In genomic region chr3:152338159-152338720, GRCh38 we compare ENCODE assay signal across 21 cellular contexts.
A peak's percentile ranks its signal among the peaks of the same experiment; 100 is the strongest.
DNase-seq lines count a peak whose midpoint lies in the region; ATAC-seq and TF ChIP-seq lines count a peak whose summit lies in the region.
"Had no signal": no experiment of that assay in that cellular context is flagged by ENCODE, and none has a peak within 500 bp of the region (broad histone marks: within the 10 kb centered on the region; RNA-seq: fewer than 3 reads in every experiment).

No MANE protein-coding gene starts in this region.

- no peak overlapping the region for H3K4me2 ChIP-seq in mesenchymal stem cell (ENCODE audit: low read length, poor library complexity, severe bottlenecking)

- H3K4me3 Mint-ChIP-seq in activated naive CD4-positive, alpha-beta T cell treated with anti-CD3 and anti-CD28 coated beads, Interleukin-2, amount 50 U/mL, for 24 hours, result no peak overlapping the region
- no peak overlapping the region for H3K4me3 Mint-ChIP-seq in activated T-helper 1 cell treated with anti-CD3 and anti-CD28 coated beads, Interleukin-12 subunit alpha, Interleukin-12 subunit beta, Interleukin-2, Interleukin-4 antibody, amounts not matched to agents 30 ng/mL and 10 ng/mL and 1 ng/mL, durations not matched to agents 14 hours and 24 hours and 36 hours
- H3K4me3 Mint-ChIP-seq: memory B cell, nephron progenitor cell had no signal

- H3K79me1 ChIP-seq in mesenchymal stem cell (replicated peaks; ENCODE audit: low read length, poor library complexity, severe bottlenecking), result peaks cover 15% of the 10 kb centered on the region

- H3K4me3 ChIP-seq in mesenchymal stem cell (ENCODE audit: insufficient read depth in 1 of 2, low read depth in 1 of 2, low read length in 2 of 2) (no peak overlapping the region), thoracic aorta (no peak overlapping the region), uterus (no peak overlapping the region)
- H3K4me3 ChIP-seq: esophagus squamous epithelium, Peyer's patch, SJSA1, stomach had no signal

- ATAC-seq in thoracic aorta (ENCODE audit: insufficient number of reproducible peaks, low FRiP score, low read depth) (no peak), GM19452 (IDR thresholded peaks at IDR 0.05; ENCODE audit: unreplicated experiment) (no peak)

- H3K36me3 ChIP-seq in mesenchymal stem cell (ENCODE audit: control insufficient read depth in 1 of 2, insufficient read depth in 2 of 2, low read depth in 1 of 2, low read length in 2 of 2) (peaks cover 6 to 52% of the 10 kb centered on the region in 2 experiments), thoracic aorta (no peaks in the 10 kb centered on the region), uterus (no peaks in the 10 kb centered on the region)

- intact Hi-C loops in activated T-helper 1 cell treated with anti-CD3 and anti-CD28 coated beads, Interleukin-12 subunit alpha, Interleukin-12 subunit beta, Interleukin-2, Interleukin-4 antibody, amounts not matched to agents 30 ng/mL and 10 ng/mL and 1 ng/mL, durations not matched to agents 14 hours and 24 hours and 36 hours (cut with micrococcal nuclease), result no loop called here
- intact Hi-C loops in uterus (cut with DNase I; ENCODE audit: low total_unique reads), result no loop called here

- H3K23ac ChIP-seq in mesenchymal stem cell (ENCODE audit: low read length in 2 of 2), result no peak overlapping the region

- H3K4ac ChIP-seq in mesenchymal stem cell (ENCODE audit: low read depth in 1 of 2, low read length in 2 of 2), result no peak overlapping the region

- H3K18ac ChIP-seq in mesenchymal stem cell (ENCODE audit: low read depth in 1 of 2, low read length in 2 of 2), result no peak overlapping the region

- H3K4me1 ChIP-seq in mesenchymal stem cell (ENCODE audit: control insufficient read depth, insufficient read depth, low read depth, low read length), result peaks cover 4% of the 10 kb centered on the region
- H3K4me1 ChIP-seq in thoracic aorta (ENCODE audit: control insufficient read depth in 1 of 2, low read depth in 2 of 2), result peaks cover 55 to 96% of the 10 kb centered on the region in 2 donors
- H3K4me1 ChIP-seq in uterus, result peaks cover 0 to 5% of the 10 kb centered on the region in 2 donors
- H3K4me1 ChIP-seq: SJSA1 had no signal

- no peak overlapping the region for H2BK5ac ChIP-seq in mesenchymal stem cell (ENCODE audit: low read depth, low read length, poor library complexity, severe bottlenecking)

- TF ChIP-seq CTCF in thoracic aorta (IDR thresholded peaks at IDR 0.05) (no peak), uterus (IDR thresholded peaks at IDR 0.05) (no peak)

- no peak overlapping the region for H2AK5ac ChIP-seq in mesenchymal stem cell (ENCODE audit: low read length, severe bottlenecking)

- H2BK12ac ChIP-seq in mesenchymal stem cell (ENCODE audit: low read length in 2 of 2), result no peak overlapping the region

- no peaks in the 10 kb centered on the region for H3K27me3 Mint-ChIP-seq in activated naive CD4-positive, alpha-beta T cell treated with anti-CD3 and anti-CD28 coated beads, Interleukin-2, amount 50 U/mL, for 24 hours
- no peaks in the 10 kb centered on the region for H3K27me3 Mint-ChIP-seq in activated T-helper 1 cell treated with anti-CD3 and anti-CD28 coated beads, Interleukin-12 subunit alpha, Interleukin-12 subunit beta, Interleukin-2, Interleukin-4 antibody, amounts not matched to agents 30 ng/mL and 10 ng/mL and 1 ng/mL, durations not matched to agents 14 hours and 24 hours and 36 hours (ENCODE audit: insufficient read depth)
- H3K27me3 Mint-ChIP-seq: memory B cell had no signal

- H4K8ac ChIP-seq in mesenchymal stem cell (ENCODE audit: low read length), result peak overlapping the region; percentile 45

- no peak overlapping the region for H4K91ac ChIP-seq in mesenchymal stem cell (ENCODE audit: low read length)

- peaks cover 32% of the 10 kb centered on the region for H3K36me3 Mint-ChIP-seq in activated naive CD4-positive, alpha-beta T cell treated with anti-CD3 and anti-CD28 coated beads, Interleukin-2, amount 50 U/mL, for 24 hours
- H3K36me3 Mint-ChIP-seq in activated T-helper 1 cell treated with anti-CD3 and anti-CD28 coated beads, Interleukin-12 subunit alpha, Interleukin-12 subunit beta, Interleukin-2, Interleukin-4 antibody, amounts not matched to agents 30 ng/mL and 10 ng/mL and 1 ng/mL, durations not matched to agents 14 hours and 24 hours and 36 hours (ENCODE audit: low read depth), result peaks cover 39% of the 10 kb centered on the region

- no peak overlapping the region for H2BK15ac ChIP-seq in mesenchymal stem cell (ENCODE audit: low read depth, poor library complexity, severe bottlenecking)

- no peak overlapping the region for H2AFZ ChIP-seq in mesenchymal stem cell (ENCODE audit: low read depth, low read length)

- peaks cover 87% of the 10 kb centered on the region for H3K4me1 Mint-ChIP-seq in activated naive CD4-positive, alpha-beta T cell treated with anti-CD3 and anti-CD28 coated beads, Interleukin-2, amount 50 U/mL, for 24 hours
- H3K4me1 Mint-ChIP-seq in activated T-helper 1 cell treated with anti-CD3 and anti-CD28 coated beads, Interleukin-12 subunit alpha, Interleukin-12 subunit beta, Interleukin-2, Interleukin-4 antibody, amounts not matched to agents 30 ng/mL and 10 ng/mL and 1 ng/mL, durations not matched to agents 14 hours and 24 hours and 36 hours (ENCODE audit: low read depth), result peaks cover 51% of the 10 kb centered on the region
- H3K4me1 Mint-ChIP-seq: nephron progenitor cell had no signal

- no peak for DNase-seq in activated naive CD4-positive, alpha-beta T cell treated with anti-CD3 and anti-CD28 coated beads, Interleukin-2, amount 50 U/mL, for 16 hours
- no peak for DNase-seq in activated T-helper 1 cell treated with anti-CD3 and anti-CD28 coated beads, Interleukin-12 subunit alpha, Interleukin-12 subunit beta, Interleukin-2, Interleukin-4 antibody, amounts not matched to agents 30 ng/mL and 10 ng/mL and 1 ng/mL, durations not matched to agents 14 hours and 24 hours and 36 hours (ENCODE audit: low spot score)
- DNase-seq in mesenchymal stem cell, result no peak
- no peak for DNase-seq in thoracic aorta (ENCODE audit: low spot score)
- no peak for DNase-seq in activated gamma-delta T cell treated with Interleukin-2 at 50 U/mL for 16 hours
- no peak for DNase-seq in uterus
- DNase-seq: activated CD8-positive, alpha-beta memory T cell treated with anti-CD3 and anti-CD28 coated beads for 24 hours; activated effector memory CD4-positive, alpha-beta T cell treated with Interleukin-2 at 50 U/mL for 16 hours; esophagus squamous epithelium; Kasumi-1; NCI-H1092; NCI-H2029; NCI-H446; nephron progenitor cell; Peyer's patch; stomach had no signal

- H3K9me3 ChIP-seq in mesenchymal stem cell (ENCODE audit: control insufficient read depth, low read length) (no peaks in the 10 kb centered on the region), thoracic aorta (no peaks in the 10 kb centered on the region), uterus (no peaks in the 10 kb centered on the region)
- H3K9me3 ChIP-seq: esophagus squamous epithelium, Peyer's patch, SJSA1, stomach had no signal

- H3K27ac ChIP-seq in mesenchymal stem cell (ENCODE audit: low read length, poor library complexity, severe bottlenecking) (no peak overlapping the region), thoracic aorta (peak overlapping the region; percentile 14 to 26), uterus (no peak overlapping the region)
- H3K27ac ChIP-seq: esophagus squamous epithelium, Peyer's patch, SJSA1, stomach, VCaP had no signal

- H3K9ac ChIP-seq in mesenchymal stem cell (ENCODE audit: low read length), result no peak overlapping the region

- H3K27me3 ChIP-seq in mesenchymal stem cell (ENCODE audit: control insufficient read depth in 1 of 2, insufficient read depth in 1 of 2, low read length in 2 of 2) (no peaks in the 10 kb centered on the region), thoracic aorta (replicated peaks; ENCODE audit: insufficient read depth) (no peaks in the 10 kb centered on the region), uterus (no peaks in the 10 kb centered on the region)
- H3K27me3 ChIP-seq: esophagus squamous epithelium, Peyer's patch, SJSA1, stomach had no signal

- H2BK120ac ChIP-seq in mesenchymal stem cell (ENCODE audit: low read depth, low read length), result no peak overlapping the region

- no peak overlapping the region for H3K14ac ChIP-seq in mesenchymal stem cell (ENCODE audit: low read length in 2 of 2)

- no peak for TF ChIP-seq POLR2A in uterus (IDR thresholded peaks at IDR 0.05)

- H3K9me3 Mint-ChIP-seq in activated naive CD4-positive, alpha-beta T cell treated with anti-CD3 and anti-CD28 coated beads, Interleukin-2, amount 50 U/mL, for 24 hours, result peaks cover 4% of the 10 kb centered on the region
- H3K9me3 Mint-ChIP-seq in activated T-helper 1 cell treated with anti-CD3 and anti-CD28 coated beads, Interleukin-12 subunit alpha, Interleukin-12 subunit beta, Interleukin-2, Interleukin-4 antibody, amounts not matched to agents 30 ng/mL and 10 ng/mL and 1 ng/mL, durations not matched to agents 14 hours and 24 hours and 36 hours, result no peaks in the 10 kb centered on the region
- H3K9me3 Mint-ChIP-seq: memory B cell, nephron progenitor cell had no signal

- peak overlapping the region; percentile 86 for H3K27ac Mint-ChIP-seq in activated naive CD4-positive, alpha-beta T cell treated with anti-CD3 and anti-CD28 coated beads, Interleukin-2, amount 50 U/mL, for 24 hours
- H3K27ac Mint-ChIP-seq in activated T-helper 1 cell treated with anti-CD3 and anti-CD28 coated beads, Interleukin-12 subunit alpha, Interleukin-12 subunit beta, Interleukin-2, Interleukin-4 antibody, amounts not matched to agents 30 ng/mL and 10 ng/mL and 1 ng/mL, durations not matched to agents 14 hours and 24 hours and 36 hours, result peak overlapping the region; percentile 0
- H3K27ac Mint-ChIP-seq: memory B cell, nephron progenitor cell had no signal

- WGBS in mesenchymal stem cell, result 98% methylated on average over 4 of the region's 5 CpGs

Comparison
In these comparisons a context has a peak if more than half of its experiments do, and no peak if none do; other contexts are left out.
1. H3K27ac ChIP-seq: peak in thoracic aorta (2 of 2); none in mesenchymal stem cell (single experiment) and uterus (0 of 2).